8 cellular contexts compared by ENCODE assay signal in genomic region chr6:96521625-96522468, GRCh38. TPM values are rescaled to one million over a fixed set of nuclear protein-coding genes. Genes with fewer than 3 reads are reported as not detected.
DNase-seq lines count a peak whose midpoint lies in the region; ATAC-seq and TF ChIP-seq lines count a peak whose summit lies in the region.

Gene UFL1 (plus strand): TSS chr6:96521806. CDS start chr6:96521874, 68 bp downstream.

- H3K9me3 Mint-ChIP-seq in natural killer cell treated with Interleukin-12 subunit alpha and Interleukin-12 subunit beta and Interleukin-15 and Interleukin-18, amount 100 ng/mL, for 72 hours, result no peaks in the 10 kb centered on the region

- H3K9me3 ChIP-seq in RWPE2 (ENCODE audit: severe bottlenecking), result no peaks in the 10 kb centered on the region

- H3K27ac Mint-ChIP-seq in natural killer cell treated with Interleukin-12 subunit alpha and Interleukin-12 subunit beta and Interleukin-15 and Interleukin-18, amount 100 ng/mL, for 72 hours, result peak within 1 kb of the TSS; percentile 99

- H3K27ac ChIP-seq in RWPE2 (ENCODE audit: poor library complexity, severe bottlenecking), result peak within 1 kb of the TSS; percentile 62

- H3K27me3 Mint-ChIP-seq in natural killer cell treated with Interleukin-12 subunit alpha and Interleukin-12 subunit beta and Interleukin-15 and Interleukin-18, amount 100 ng/mL, for 72 hours, result no peaks in the 10 kb centered on the region

- H3K4me3 Mint-ChIP-seq in natural killer cell treated with Interleukin-12 subunit alpha and Interleukin-12 subunit beta and Interleukin-15 and Interleukin-18, amount 100 ng/mL, for 72 hours, result peak within 1 kb of the TSS; percentile 94

- no peak for TF ChIP-seq CTCF in RWPE2 (IDR thresholded peaks at IDR 0.05; ENCODE audit: poor library complexity, severe bottlenecking)
- no peak for TF ChIP-seq CTCF in fibroblast of pulmonary artery (IDR thresholded peaks at IDR 0.05; ENCODE audit: low read length, missing control alignments)

- peak; percentile 94 for DNase-seq in EH (ENCODE audit: low read depth)
- peak; percentile 86 for DNase-seq in H4 (ENCODE audit: low spot score)
- DNase-seq in LoVo (ENCODE audit: low spot score), result peak; percentile 95
- DNase-seq in RWPE2 (ENCODE audit: low spot score), result peak; percentile 95
- DNase-seq in activated T-helper 9 cell treated with anti-CD3 and anti-CD28 coated beads, Interleukin-2, amount 50 U/mL, for 16 hours (ENCODE audit: low read depth), result peak; percentile 93
- peak; percentile 92 for DNase-seq in fibroblast of pulmonary artery (ENCODE audit: low read depth)
- DNase-seq in natural killer cell treated with Interleukin-12 subunit alpha and Interleukin-12 subunit beta and Interleukin-15 and Interleukin-18, amount 100 ng/mL, for 72 hours (ENCODE audit: low spot score), result peak; percentile 97
- peak; percentile 95 for DNase-seq in stimulated activated naive CD8-positive, alpha-beta T cell treated with anti-CD3 and anti-CD28 coated beads, Interleukin-15, Interleukin-2, amounts not matched to agents 100 U/mL and 50 U/mL, for 24 hours

- no peaks in the 10 kb centered on the region for H3K27me3 ChIP-seq in RWPE2 (ENCODE audit: insufficient read depth, poor library complexity, severe bottlenecking)

- H3K4me1 ChIP-seq in RWPE2 (ENCODE audit: insufficient read depth, poor library complexity, severe bottlenecking), result peaks cover 13% of the 10 kb centered on the region

- H3K4me3 ChIP-seq in RWPE2 (ENCODE audit: severe bottlenecking) (peak within 1 kb of the TSS; percentile 80), fibroblast of pulmonary artery (replicated peaks; ENCODE audit: low read depth, low read length) (peak within 1 kb of the TSS; percentile 75)

- peaks cover 6% of the 10 kb centered on the region for H3K36me3 Mint-ChIP-seq in natural killer cell treated with Interleukin-12 subunit alpha and Interleukin-12 subunit beta and Interleukin-15 and Interleukin-18, amount 100 ng/mL, for 72 hours

- peaks cover 9 to 23% of the 10 kb centered on the region in 2 donors for H3K4me1 Mint-ChIP-seq in natural killer cell treated with Interleukin-12 subunit alpha and Interleukin-12 subunit beta and Interleukin-15 and Interleukin-18, amount 100 ng/mL, for 72 hours (ENCODE audit: low read depth in 2 of 2)

- peaks cover 36% of the 10 kb centered on the region for H3K36me3 ChIP-seq in RWPE2 (ENCODE audit: low read depth)

- peak; percentile 95 for ATAC-seq in RWPE2 (ENCODE audit: low read depth)
- ATAC-seq in natural killer cell treated with Interleukin-12 subunit alpha and Interleukin-12 subunit beta and Interleukin-15 and Interleukin-18, amount 100 ng/mL, for 72 hours, result peak; percentile 99
- ATAC-seq in stimulated activated naive CD8-positive, alpha-beta T cell treated with anti-CD3 and anti-CD28 coated beads, Interleukin-15, Interleukin-2, amounts not matched to agents 100 U/mL and 50 U/mL, for 24 hours, result peak; percentile 98

RNA-seq across cellular contexts. Expression of gene UFL1, which starts in this region (rescaled TPM):
- 6.1 and 10.8 TPM in 2 replicates for total RNA-seq in H4 (2014; rRNA removed; shearing (Covaris generic))
- 10 to 100 TPM; 16.0 to 19.1 TPM for total RNA-seq in natural killer cell treated with Interleukin-12 subunit alpha and Interleukin-12 subunit beta and Interleukin-15 and Interleukin-18, amount 100 ng/mL, for 72 hours

Comparison
In these comparisons a context has a peak if more than half of its experiments do, and no peak if none do; other contexts are left out.
1. Peak in every context shown above with its lines: DNase-seq, ATAC-seq, H3K4me3 ChIP-seq and H3K27ac ChIP-seq.